7 cellular contexts compared by ENCODE assay signal in genomic region chr10:131902211-131902610, GRCh38. TPM values are rescaled to one million over a fixed set of nuclear protein-coding genes. Genes with fewer than 3 reads are reported as not detected.
DNase-seq lines count a peak whose midpoint lies in the region; ATAC-seq and TF ChIP-seq lines count a peak whose summit lies in the region.

No MANE protein-coding gene starts in this region.

- TF ChIP-seq CTCF in HFF-Myc (IDR thresholded peaks at IDR 0.05; ENCODE audit: low read depth, low read length, missing control alignments) (no peak), activated B cell treated with CpG ODN at 0.5 μM for 24 hours (IDR thresholded peaks at IDR 0.05) (no peak), spleen (IDR thresholded peaks at IDR 0.05 in 8 of 11, conservative IDR thresholded peaks at IDR 0.05 in 3 of 11) (no peak)

- WGBS in right cardiac atrium = 47% methylated on average over 5 of the region's 5 CpGs
- 43 to 55% (median 49%) methylated on average over 5 of the region's 5 CpGs for WGBS in spleen, 5 donors

- H3K4me3 Mint-ChIP-seq in activated B cell treated with CpG ODN at 0.5 μM for 24 hours = peak overlapping the region; percentile 84

- H3K27ac ChIP-seq in right cardiac atrium (ENCODE audit: low read length) (no peak overlapping the region), spleen (peak overlapping the region in 7 of 8 donors; percentile 88 to 99 (median 98))

- POLR2A ChIA-PET in activated B cell treated with CpG ODN at 0.5 μM for 24 hours (lab: Charles Lee) = interaction anchor here (1.0 kb wide), 1 partner anchor 10 kb away, joined by 3 read pairs; no protein-coding TSS in a partner anchor

- peaks cover 6% of the 10 kb centered on the region for H3K27me3 Mint-ChIP-seq in activated B cell treated with CpG ODN at 0.5 μM for 24 hours

- H3K27me3 ChIP-seq in right cardiac atrium (ENCODE audit: control insufficient read depth, insufficient read depth) (no peaks in the 10 kb centered on the region), spleen (replicated peaks in 1 of 7) (peaks cover 0 to 18% (median 0%) of the 10 kb centered on the region in 7 donors)

- peaks cover 0 to 20% (median 0%) of the 10 kb centered on the region in 6 donors for H3K36me3 ChIP-seq in spleen

- H3K4me3 ChIP-seq in HFF-Myc (replicated peaks; ENCODE audit: low read depth, low read length) = peak overlapping the region; percentile 74
- peak overlapping the region; percentile 99 for H3K4me3 ChIP-seq in right cardiac atrium (ENCODE audit: low read length)
- H3K4me3 ChIP-seq in spleen = peak overlapping the region in 7 of 8 donors; percentile 81 to 98 (median 86)

- DNase-seq in HFF-Myc (ENCODE audit: extremely low read depth, low read depth) (no peak), activated B cell treated with CpG ODN at 0.5 μM for 24 hours (no peak), right cardiac atrium (no peak), spleen (peak; percentile 72), NCI-H748 treated with DMSO at 0.1 percent for 48 hours (lab: John Stamatoyannopoulos, UW) (no peak), hypothalamus (lab: John Stamatoyannopoulos, UW) (no peak)

- H3K27ac Mint-ChIP-seq in activated B cell treated with CpG ODN at 0.5 μM for 24 hours = peak overlapping the region; percentile 80

- H3K4me1 ChIP-seq in right cardiac atrium (ENCODE audit: control insufficient read depth, insufficient read depth, low read length) (peaks cover 10% of the 10 kb centered on the region), spleen (peaks cover 45 to 76% (median 65%) of the 10 kb centered on the region in 6 donors)

- H3K36me3 Mint-ChIP-seq in activated B cell treated with CpG ODN at 0.5 μM for 24 hours (ENCODE audit: low read depth) = peaks cover 16% of the 10 kb centered on the region

- H3K4me1 Mint-ChIP-seq in activated B cell treated with CpG ODN at 0.5 μM for 24 hours = peaks cover 48% of the 10 kb centered on the region

- no peaks in the 10 kb centered on the region for H3K9me3 Mint-ChIP-seq in activated B cell treated with CpG ODN at 0.5 μM for 24 hours

- H3K9me3 ChIP-seq in right cardiac atrium (ENCODE audit: control insufficient read depth, low read length) (no peaks in the 10 kb centered on the region), spleen (no peaks in the 10 kb centered on the region)

- CTCF ChIA-PET in activated B cell treated with CpG ODN at 0.5 μM for 24 hours (lab: Charles Lee) = no interaction called here

- ATAC-seq in activated B cell treated with CpG ODN at 0.5 μM for 24 hours (ENCODE audit: low read depth) = no peak
- no peak for ATAC-seq in right cardiac atrium
- ATAC-seq in GM21390 (IDR thresholded peaks at IDR 0.05; ENCODE audit: unreplicated experiment) = no peak

- no peak for TF ChIP-seq POLR2A in spleen (IDR thresholded peaks at IDR 0.05)

- intact Hi-C loops in activated B cell treated with CpG ODN at 0.5 μM for 24 hours (cut with micrococcal nuclease) (no loop called here), right cardiac atrium (cut with DNase I) (loop anchor here in 1 of 4 donors (10.0 kb wide), 1 partner anchor 73 kb away; no protein-coding TSS in a partner anchor), spleen (cut with DNase I; ENCODE audit: low total_unique reads) (no loop called here)

RNA-seq across cellular contexts. Expression of gene PPP2R2D, which starts 1.4 kb away (rescaled TPM):
- total RNA-seq in activated B cell treated with CpG ODN at 0.5 μM for 24 hours (28.0 and 32.7 TPM in 2 replicates), right cardiac atrium (10 to 100 TPM; 30.1 to 38.2 (median 36.2) TPM), spleen (10 to 100 TPM; 28.0 to 41.2 (median 35.3) TPM)
- polyA plus RNA-seq in right cardiac atrium (33.9 TPM), spleen (10 to 100 TPM; 15.6 to 21.0 (median 17.3) TPM)
